15 cellular contexts compared by ENCODE assay signal in genomic region chr6:118918326-118918725, GRCh38.
"Had no signal": no experiment of that assay in that cellular context is flagged by ENCODE, and none has a peak within 500 bp of the region (broad histone marks: within the 10 kb centered on the region; RNA-seq: fewer than 3 reads in every experiment).

No MANE protein-coding gene starts in this region.

- H3K4me1 Mint-ChIP-seq: activated naive CD8-positive, alpha-beta T cell treated with anti-CD3 and anti-CD28 coated beads for 36 hours; neural crest cell had no signal

- H3K27me3 ChIP-seq: breast epithelium, dorsolateral prefrontal cortex, esophagus muscularis mucosa, hepatocyte, stomach had no signal

- H3K27ac Mint-ChIP-seq: activated naive CD8-positive, alpha-beta T cell treated with anti-CD3 and anti-CD28 coated beads for 36 hours had no signal

- H3K4me3 ChIP-seq: breast epithelium, dorsolateral prefrontal cortex, esophagus muscularis mucosa, hepatocyte, skin epidermis, stomach, thoracic aorta had no signal

- H3K4me1 ChIP-seq: breast epithelium, esophagus muscularis mucosa had no signal

- H3K36me3 ChIP-seq: breast epithelium had no signal

- H3K9me3 ChIP-seq: breast epithelium, esophagus muscularis mucosa, stomach, thoracic aorta had no signal

- H3K9me3 Mint-ChIP-seq: activated naive CD8-positive, alpha-beta T cell treated with anti-CD3 and anti-CD28 coated beads for 36 hours; neural crest cell had no signal

- H3K4me3 Mint-ChIP-seq: activated naive CD8-positive, alpha-beta T cell treated with anti-CD3 and anti-CD28 coated beads for 36 hours; neural crest cell had no signal

- H3K27ac ChIP-seq: breast epithelium, dorsolateral prefrontal cortex, esophagus muscularis mucosa, hepatocyte, skin epidermis, stomach, thoracic aorta had no signal

- DNase-seq: activated CD4-positive, CD25-positive, alpha-beta regulatory T cell; activated gamma-delta T cell; activated naive CD8-positive, alpha-beta T cell treated with anti-CD3 and anti-CD28 coated beads for 36 hours; activated T-cell treated with anti-CD3 and anti-CD28 coated beads, Interleukin-2, amount 50 U/mL, for 48 hours; aorta; dorsolateral prefrontal cortex; stimulated activated CD4-positive, alpha-beta T cell treated with anti-CD3 and anti-CD28 coated beads, Interleukin-4, amount 100 ng/mL, for 4 hours; stomach; T-helper 2 cell had no signal

- H3K27me3 Mint-ChIP-seq: activated naive CD8-positive, alpha-beta T cell treated with anti-CD3 and anti-CD28 coated beads for 36 hours had no signal
